In the genomic region with DNA sequence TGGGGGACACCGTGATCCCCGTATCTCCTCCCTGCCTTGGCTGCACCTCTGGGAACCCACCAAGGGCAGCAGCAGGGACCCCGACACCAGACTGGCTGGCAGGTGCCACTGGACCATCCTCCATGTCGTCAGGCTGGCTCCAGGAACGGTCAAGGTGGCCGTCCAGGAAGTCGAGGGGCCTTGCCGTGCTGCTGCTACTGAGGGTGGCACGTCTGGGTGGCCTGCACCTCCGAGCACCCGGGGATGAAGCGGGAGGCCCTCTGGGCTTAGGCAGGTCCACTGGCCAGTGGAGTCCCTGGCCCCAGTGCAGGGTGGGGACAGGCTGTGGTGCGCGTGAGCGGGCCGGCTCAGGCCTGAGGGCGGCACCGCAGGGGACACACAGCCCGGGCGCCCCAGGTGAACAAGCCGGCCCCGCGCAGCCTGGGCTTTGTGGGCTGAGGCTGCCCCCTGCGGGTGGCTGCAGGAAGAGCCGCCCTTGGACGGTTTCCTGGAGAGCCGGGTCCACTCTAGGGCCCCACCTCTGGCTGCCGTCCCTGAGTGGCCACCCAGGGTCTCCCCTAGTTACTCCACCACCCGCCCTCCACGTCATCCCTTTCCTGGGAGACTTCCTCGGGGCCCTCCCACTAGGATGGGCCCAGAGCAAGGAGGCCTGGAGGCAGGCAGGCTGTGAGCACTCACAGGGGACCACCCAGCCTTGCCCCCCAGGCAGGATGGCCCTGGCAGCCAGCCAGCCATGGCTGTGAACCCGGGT, we compare ENCODE assay signal across 2 cellular contexts.
TF ChIP-seq lines count a peak whose summit lies in the region.

No MANE protein-coding gene starts in this region.

TF ChIP-seq in HEK293, 187 proteins besides CTCF, POLR2A, EP300 and RAD21 (continued from another document):
- TF ChIP-seq, protein P1, sequence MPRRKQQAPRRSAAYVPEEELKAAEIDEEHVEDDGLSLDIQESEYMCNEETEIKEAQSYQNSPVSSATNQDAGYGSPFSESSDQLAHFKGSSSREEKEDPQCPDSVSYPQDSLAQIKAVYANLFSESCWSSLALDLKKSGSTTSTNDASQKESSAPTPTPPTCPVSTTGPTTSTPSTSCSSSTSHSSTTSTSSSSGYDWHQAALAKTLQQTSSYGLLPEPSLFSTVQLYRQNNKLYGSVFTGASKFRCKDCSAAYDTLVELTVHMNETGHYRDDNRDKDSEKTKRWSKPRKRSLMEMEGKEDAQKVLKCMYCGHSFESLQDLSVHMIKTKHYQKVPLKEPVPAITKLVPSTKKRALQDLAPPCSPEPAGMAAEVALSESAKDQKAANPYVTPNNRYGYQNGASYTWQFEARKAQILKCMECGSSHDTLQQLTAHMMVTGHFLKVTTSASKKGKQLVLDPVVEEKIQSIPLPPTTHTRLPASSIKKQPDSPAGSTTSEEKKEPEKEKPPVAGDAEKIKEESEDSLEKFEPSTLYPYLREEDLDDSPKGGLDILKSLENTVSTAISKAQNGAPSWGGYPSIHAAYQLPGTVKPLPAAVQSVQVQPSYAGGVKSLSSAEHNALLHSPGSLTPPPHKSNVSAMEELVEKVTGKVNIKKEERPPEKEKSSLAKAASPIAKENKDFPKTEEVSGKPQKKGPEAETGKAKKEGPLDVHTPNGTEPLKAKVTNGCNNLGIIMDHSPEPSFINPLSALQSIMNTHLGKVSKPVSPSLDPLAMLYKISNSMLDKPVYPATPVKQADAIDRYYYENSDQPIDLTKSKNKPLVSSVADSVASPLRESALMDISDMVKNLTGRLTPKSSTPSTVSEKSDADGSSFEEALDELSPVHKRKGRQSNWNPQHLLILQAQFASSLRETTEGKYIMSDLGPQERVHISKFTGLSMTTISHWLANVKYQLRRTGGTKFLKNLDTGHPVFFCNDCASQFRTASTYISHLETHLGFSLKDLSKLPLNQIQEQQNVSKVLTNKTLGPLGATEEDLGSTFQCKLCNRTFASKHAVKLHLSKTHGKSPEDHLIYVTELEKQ (tag by site-specific recombination; IDR thresholded peaks at IDR 0.05; ENCODE audit: borderline replicate concordance) = no peak
- peak; percentile 44; the same call in 1 of the 2 replicates for TF ChIP-seq ZBTB8A (tag by site-specific recombination; IDR thresholded peaks at IDR 0.05)
- TF ChIP-seq, protein P2, sequence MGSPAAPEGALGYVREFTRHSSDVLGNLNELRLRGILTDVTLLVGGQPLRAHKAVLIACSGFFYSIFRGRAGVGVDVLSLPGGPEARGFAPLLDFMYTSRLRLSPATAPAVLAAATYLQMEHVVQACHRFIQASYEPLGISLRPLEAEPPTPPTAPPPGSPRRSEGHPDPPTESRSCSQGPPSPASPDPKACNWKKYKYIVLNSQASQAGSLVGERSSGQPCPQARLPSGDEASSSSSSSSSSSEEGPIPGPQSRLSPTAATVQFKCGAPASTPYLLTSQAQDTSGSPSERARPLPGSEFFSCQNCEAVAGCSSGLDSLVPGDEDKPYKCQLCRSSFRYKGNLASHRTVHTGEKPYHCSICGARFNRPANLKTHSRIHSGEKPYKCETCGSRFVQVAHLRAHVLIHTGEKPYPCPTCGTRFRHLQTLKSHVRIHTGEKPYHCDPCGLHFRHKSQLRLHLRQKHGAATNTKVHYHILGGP (tag by site-specific recombination; IDR thresholded peaks at IDR 0.05) = peak; percentile 58; the same call in 1 of the 2 replicates
- TF ChIP-seq, protein P3, sequence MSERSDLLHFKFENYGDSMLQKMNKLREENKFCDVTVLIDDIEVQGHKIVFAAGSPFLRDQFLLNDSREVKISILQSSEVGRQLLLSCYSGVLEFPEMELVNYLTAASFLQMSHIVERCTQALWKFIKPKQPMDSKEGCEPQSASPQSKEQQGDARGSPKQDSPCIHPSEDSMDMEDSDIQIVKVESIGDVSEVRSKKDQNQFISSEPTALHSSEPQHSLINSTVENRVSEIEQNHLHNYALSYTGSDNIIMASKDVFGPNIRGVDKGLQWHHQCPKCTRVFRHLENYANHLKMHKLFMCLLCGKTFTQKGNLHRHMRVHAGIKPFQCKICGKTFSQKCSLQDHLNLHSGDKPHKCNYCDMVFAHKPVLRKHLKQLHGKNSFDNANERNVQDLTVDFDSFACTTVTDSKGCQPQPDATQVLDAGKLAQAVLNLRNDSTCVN (tag by site-specific recombination; optimal IDR thresholded peaks at IDR 0.05) = peak; percentile 47
- peak; percentile 34; the same call in 1 of the 2 replicates for TF ChIP-seq ZNF768 (tag by site-specific recombination; IDR thresholded peaks at IDR 0.05)
- TF ChIP-seq, protein P4, sequence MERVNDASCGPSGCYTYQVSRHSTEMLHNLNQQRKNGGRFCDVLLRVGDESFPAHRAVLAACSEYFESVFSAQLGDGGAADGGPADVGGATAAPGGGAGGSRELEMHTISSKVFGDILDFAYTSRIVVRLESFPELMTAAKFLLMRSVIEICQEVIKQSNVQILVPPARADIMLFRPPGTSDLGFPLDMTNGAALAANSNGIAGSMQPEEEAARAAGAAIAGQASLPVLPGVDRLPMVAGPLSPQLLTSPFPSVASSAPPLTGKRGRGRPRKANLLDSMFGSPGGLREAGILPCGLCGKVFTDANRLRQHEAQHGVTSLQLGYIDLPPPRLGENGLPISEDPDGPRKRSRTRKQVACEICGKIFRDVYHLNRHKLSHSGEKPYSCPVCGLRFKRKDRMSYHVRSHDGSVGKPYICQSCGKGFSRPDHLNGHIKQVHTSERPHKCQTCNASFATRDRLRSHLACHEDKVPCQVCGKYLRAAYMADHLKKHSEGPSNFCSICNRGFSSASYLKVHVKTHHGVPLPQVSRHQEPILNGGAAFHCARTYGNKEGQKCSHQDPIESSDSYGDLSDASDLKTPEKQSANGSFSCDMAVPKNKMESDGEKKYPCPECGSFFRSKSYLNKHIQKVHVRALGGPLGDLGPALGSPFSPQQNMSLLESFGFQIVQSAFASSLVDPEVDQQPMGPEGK (tag by site-specific recombination; IDR thresholded peaks at IDR 0.05) = peak; percentile 64; the same call in 1 of the 2 replicates
- TF ChIP-seq BCL11A (tag by site-specific recombination; IDR thresholded peaks at IDR 0.05; ENCODE audit: low read depth) = peak; percentile 43
- peak; percentile 68 for TF ChIP-seq ZEB2 (tag by site-specific recombination; IDR thresholded peaks at IDR 0.05)
- TF ChIP-seq PRDM1 (tag by site-specific recombination; IDR thresholded peaks at IDR 0.05) = no peak

TF ChIP-seq in K562, 482 proteins besides CTCF, POLR2A, EP300 and RAD21 (continued from another document and continues in another):
- TF ChIP-seq, protein P5, sequence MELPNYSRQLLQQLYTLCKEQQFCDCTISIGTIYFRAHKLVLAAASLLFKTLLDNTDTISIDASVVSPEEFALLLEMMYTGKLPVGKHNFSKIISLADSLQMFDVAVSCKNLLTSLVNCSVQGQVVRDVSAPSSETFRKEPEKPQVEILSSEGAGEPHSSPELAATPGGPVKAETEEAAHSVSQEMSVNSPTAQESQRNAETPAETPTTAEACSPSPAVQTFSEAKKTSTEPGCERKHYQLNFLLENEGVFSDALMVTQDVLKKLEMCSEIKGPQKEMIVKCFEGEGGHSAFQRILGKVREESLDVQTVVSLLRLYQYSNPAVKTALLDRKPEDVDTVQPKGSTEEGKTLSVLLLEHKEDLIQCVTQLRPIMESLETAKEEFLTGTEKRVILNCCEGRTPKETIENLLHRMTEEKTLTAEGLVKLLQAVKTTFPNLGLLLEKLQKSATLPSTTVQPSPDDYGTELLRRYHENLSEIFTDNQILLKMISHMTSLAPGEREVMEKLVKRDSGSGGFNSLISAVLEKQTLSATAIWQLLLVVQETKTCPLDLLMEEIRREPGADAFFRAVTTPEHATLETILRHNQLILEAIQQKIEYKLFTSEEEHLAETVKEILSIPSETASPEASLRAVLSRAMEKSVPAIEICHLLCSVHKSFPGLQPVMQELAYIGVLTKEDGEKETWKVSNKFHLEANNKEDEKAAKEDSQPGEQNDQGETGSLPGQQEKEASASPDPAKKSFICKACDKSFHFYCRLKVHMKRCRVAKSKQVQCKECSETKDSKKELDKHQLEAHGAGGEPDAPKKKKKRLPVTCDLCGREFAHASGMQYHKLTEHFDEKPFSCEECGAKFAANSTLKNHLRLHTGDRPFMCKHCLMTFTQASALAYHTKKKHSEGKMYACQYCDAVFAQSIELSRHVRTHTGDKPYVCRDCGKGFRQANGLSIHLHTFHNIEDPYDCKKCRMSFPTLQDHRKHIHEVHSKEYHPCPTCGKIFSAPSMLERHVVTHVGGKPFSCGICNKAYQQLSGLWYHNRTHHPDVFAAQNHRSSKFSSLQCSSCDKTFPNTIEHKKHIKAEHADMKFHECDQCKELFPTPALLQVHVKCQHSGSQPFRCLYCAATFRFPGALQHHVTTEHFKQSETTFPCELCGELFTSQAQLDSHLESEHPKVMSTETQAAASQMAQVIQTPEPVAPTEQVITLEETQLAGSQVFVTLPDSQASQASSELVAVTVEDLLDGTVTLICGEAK (IDR thresholded peaks at IDR 0.05) = no peak
- TF ChIP-seq, protein P5 (CRISPR knock-in tag; IDR thresholded peaks at IDR 0.05) = no peak
- TF ChIP-seq ZKSCAN8 (CRISPR knock-in tag; IDR thresholded peaks at IDR 0.05) (no peak), ESRRA (IDR thresholded peaks at IDR 0.05; ENCODE audit: borderline replicate concordance, low read depth) (peak; percentile 61; the same call in 1 of the 2 replicates), NFE2 (IDR thresholded peaks at IDR 0.05; ENCODE audit: low read depth) (no peak), NR4A1 (CRISPR knock-in tag; IDR thresholded peaks at IDR 0.05) (0 out of 2 replicates have a peak, but pooled peaks have one; percentile 57), NR4A1 (tag; IDR thresholded peaks at IDR 0.05) (no peak), SIN3B (IDR thresholded peaks at IDR 0.05; ENCODE audit: low read depth) (0 out of 2 replicates have a peak, but pooled peaks have one; percentile 28), MEIS2 (IDR thresholded peaks at IDR 0.05; ENCODE audit: partially characterized antibody) (no peak), SMAD4 (CRISPR knock-in tag; conservative IDR thresholded peaks at IDR 0.05) (peak; percentile 26; the same call in 1 of the 2 replicates), DNMT1 (IDR thresholded peaks at IDR 0.05) (no peak), PHB2 (IDR thresholded peaks at IDR 0.05; ENCODE audit: low read depth) (no peak), ZNF717 (CRISPR knock-in tag; IDR thresholded peaks at IDR 0.05) (0 out of 2 replicates have a peak, but pooled peaks have one; percentile 41)
- TF ChIP-seq, protein P6, sequence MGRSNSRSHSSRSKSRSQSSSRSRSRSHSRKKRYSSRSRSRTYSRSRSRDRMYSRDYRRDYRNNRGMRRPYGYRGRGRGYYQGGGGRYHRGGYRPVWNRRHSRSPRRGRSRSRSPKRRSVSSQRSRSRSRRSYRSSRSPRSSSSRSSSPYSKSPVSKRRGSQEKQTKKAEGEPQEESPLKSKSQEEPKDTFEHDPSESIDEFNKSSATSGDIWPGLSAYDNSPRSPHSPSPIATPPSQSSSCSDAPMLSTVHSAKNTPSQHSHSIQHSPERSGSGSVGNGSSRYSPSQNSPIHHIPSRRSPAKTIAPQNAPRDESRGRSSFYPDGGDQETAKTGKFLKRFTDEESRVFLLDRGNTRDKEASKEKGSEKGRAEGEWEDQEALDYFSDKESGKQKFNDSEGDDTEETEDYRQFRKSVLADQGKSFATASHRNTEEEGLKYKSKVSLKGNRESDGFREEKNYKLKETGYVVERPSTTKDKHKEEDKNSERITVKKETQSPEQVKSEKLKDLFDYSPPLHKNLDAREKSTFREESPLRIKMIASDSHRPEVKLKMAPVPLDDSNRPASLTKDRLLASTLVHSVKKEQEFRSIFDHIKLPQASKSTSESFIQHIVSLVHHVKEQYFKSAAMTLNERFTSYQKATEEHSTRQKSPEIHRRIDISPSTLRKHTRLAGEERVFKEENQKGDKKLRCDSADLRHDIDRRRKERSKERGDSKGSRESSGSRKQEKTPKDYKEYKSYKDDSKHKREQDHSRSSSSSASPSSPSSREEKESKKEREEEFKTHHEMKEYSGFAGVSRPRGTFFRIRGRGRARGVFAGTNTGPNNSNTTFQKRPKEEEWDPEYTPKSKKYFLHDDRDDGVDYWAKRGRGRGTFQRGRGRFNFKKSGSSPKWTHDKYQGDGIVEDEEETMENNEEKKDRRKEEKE (IDR thresholded peaks at IDR 0.05; ENCODE audit: borderline replicate concordance in 1 of 2, control insufficient read depth in 1 of 2, low read depth in 2 of 2, low read length in 1 of 2) = no peak
- TF ChIP-seq, protein P7, sequence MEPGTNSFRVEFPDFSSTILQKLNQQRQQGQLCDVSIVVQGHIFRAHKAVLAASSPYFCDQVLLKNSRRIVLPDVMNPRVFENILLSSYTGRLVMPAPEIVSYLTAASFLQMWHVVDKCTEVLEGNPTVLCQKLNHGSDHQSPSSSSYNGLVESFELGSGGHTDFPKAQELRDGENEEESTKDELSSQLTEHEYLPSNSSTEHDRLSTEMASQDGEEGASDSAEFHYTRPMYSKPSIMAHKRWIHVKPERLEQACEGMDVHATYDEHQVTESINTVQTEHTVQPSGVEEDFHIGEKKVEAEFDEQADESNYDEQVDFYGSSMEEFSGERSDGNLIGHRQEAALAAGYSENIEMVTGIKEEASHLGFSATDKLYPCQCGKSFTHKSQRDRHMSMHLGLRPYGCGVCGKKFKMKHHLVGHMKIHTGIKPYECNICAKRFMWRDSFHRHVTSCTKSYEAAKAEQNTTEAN (CRISPR knock-in tag; IDR thresholded peaks at IDR 0.05) = no peak
